8 cellular contexts compared by ENCODE assay signal in the genomic region with DNA sequence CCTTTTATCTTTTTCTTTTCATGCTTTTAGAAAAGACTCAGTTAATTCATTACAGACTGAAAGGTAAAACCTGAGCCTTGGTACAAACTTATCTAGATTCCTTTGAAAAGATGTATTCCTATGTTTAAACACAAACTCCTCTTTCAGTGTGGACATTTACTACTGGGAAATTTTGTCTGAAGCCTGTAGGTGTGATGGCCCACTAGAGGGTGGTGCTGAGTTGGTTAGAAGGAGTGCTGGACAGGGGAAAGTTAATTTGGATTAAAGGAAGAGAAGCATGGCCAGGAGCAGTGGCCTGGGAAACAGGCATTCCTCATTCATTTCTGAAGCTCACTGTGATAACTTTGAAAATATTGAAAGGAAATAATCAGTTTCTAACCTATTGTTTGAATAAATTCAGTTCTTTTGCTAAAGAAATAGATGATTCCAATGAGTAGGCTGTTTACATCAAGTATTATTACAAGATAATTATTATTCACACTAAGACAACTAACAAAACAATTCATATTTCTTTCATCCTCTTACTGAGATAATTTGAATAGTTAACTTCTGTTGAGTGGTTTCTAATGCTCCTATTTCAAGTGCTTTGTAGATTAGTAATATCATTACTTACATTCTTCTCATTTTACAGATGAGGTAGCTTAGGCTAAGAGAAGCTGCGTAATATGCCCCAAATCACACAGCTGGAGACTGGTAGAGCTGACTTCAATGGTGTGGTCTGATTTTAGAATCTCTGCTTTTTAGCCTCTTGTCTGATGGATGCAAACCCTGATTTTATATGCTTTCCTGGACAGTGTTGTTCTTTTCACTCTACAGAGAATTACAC.
DNase-seq lines count a peak whose midpoint lies in the region; ATAC-seq, FAIRE-seq and TF ChIP-seq lines count a peak whose summit lies in the region.

No MANE protein-coding gene starts in this region.

- H3K27ac Mint-ChIP-seq in astrocyte (ENCODE audit: unreplicated experiment) = peak overlapping the region; percentile 16

- FAIRE-seq in astrocyte (lab: Jason Lieb, UNC) = no peak

- H3K9me3 ChIP-seq in HCT116 (ENCODE audit: control insufficient read depth in 1 of 2, insufficient read depth in 1 of 2, low read depth in 1 of 2, low read length in 2 of 2) (no peaks in the 10 kb centered on the region), astrocyte (ENCODE audit: insufficient read depth, low read depth, low read length) (no peaks in the 10 kb centered on the region), transverse colon (no peaks in the 10 kb centered on the region), aorta (ENCODE audit: control insufficient read depth, low read length) (no peaks in the 10 kb centered on the region)

- no peaks in the 10 kb centered on the region for H3K27me3 ChIP-seq in HCT116 (ENCODE audit: insufficient read depth, low read length)
- no peaks in the 10 kb centered on the region for H3K27me3 ChIP-seq in astrocyte (ENCODE audit: insufficient read depth, low read length)
- no peaks in the 10 kb centered on the region for H3K27me3 ChIP-seq in transverse colon
- no peaks in the 10 kb centered on the region for H3K27me3 ChIP-seq in aorta (ENCODE audit: control insufficient read depth in 1 of 2, insufficient read depth in 2 of 2, low read length in 1 of 2)

- intact Hi-C loops in Right ventricle myocardium superior (cut with DNase I) = no loop called here
- intact Hi-C loops in Right ventricle myocardium inferior (cut with DNase I) = loop anchor here (10.0 kb wide), 1 partner anchor 75 kb away; no protein-coding TSS in a partner anchor
- intact Hi-C loops in HCT116 (cut with micrococcal nuclease) = loop anchor here (1.0 kb wide), 1 partner anchor 74 kb away; no protein-coding TSS in a partner anchor
- intact Hi-C loops in transverse colon (cut with DNase I; ENCODE audit: low total_unique reads) = no loop called here
- intact Hi-C loops in aorta (cut with DNase I) = loop anchor here in 1 of 2 donors (10.0 kb wide), 1 partner anchor 65 kb away; no protein-coding TSS in a partner anchor

- H3K4me1 Mint-ChIP-seq in astrocyte (ENCODE audit: low read depth, unreplicated experiment) = peaks cover 13% of the 10 kb centered on the region

- peak; percentile 57 to 85 (median 84); a peak in 5 of 6 replicates for TF ChIP-seq CTCF in HCT116 (IDR thresholded peaks at IDR 0.05 in 2 of 3, conservative IDR thresholded peaks at IDR 0.05 in 1 of 3; ENCODE audit: borderline replicate concordance in 1 of 3, insufficient read depth in 1 of 3, low read depth in 2 of 3, low read length in 2 of 3)
- peak; percentile 75 for TF ChIP-seq CTCF in astrocyte (IDR thresholded peaks at IDR 0.05; ENCODE audit: insufficient read depth, low read depth, low read length)
- peak; percentile 23 to 52 (median 37) for TF ChIP-seq CTCF in transverse colon (IDR thresholded peaks at IDR 0.05)

- DNase-seq in Right ventricle myocardium superior (no peak), Right ventricle myocardium inferior (ENCODE audit: missing footprints) (no peak), HCT116 (ENCODE audit: low read depth, low spot score) (peak; percentile 40), NCI-H146 (lab: John Stamatoyannopoulos, UW) (peak; percentile 29), astrocyte (ENCODE audit: low read depth) (peak; percentile 59), inferior parietal cortex (ENCODE audit: extremely low spot score) (peak; percentile 51), transverse colon (peak; percentile 21), aorta (no peak)

- no peak overlapping the region for H3K4me2 ChIP-seq in HCT116 (ENCODE audit: low read length)
- peak overlapping the region; percentile 10 for H3K4me2 ChIP-seq in astrocyte (ENCODE audit: low read length)

- H3K27me3 Mint-ChIP-seq in astrocyte (ENCODE audit: low read depth, unreplicated experiment) = no peaks in the 10 kb centered on the region

- ATAC-seq in Right ventricle myocardium superior (ENCODE audit: poor library complexity) (peak; percentile 48), Right ventricle myocardium inferior (no peak), HCT116 (peak; percentile 95), aorta (ENCODE audit: low FRiP score) (no peak)

- BruUV-seq in HCT116 (replicated peaks; lab: Mats Ljungman, UMichigan) = no TSS peak

- TF ChIP-seq RAD21 in HCT116 (IDR thresholded peaks at IDR 0.05; ENCODE audit: low read depth) = peak; percentile 66

- H4K20me1 ChIP-seq in HCT116 (ENCODE audit: insufficient read depth) (no peaks in the 10 kb centered on the region), astrocyte (ENCODE audit: insufficient read depth, low read length) (no peaks in the 10 kb centered on the region)

- H3K36me3 ChIP-seq in HCT116 (ENCODE audit: control insufficient read depth in 1 of 2, insufficient read depth in 2 of 2, low read length in 2 of 2) (no peaks in the 10 kb centered on the region), astrocyte (ENCODE audit: insufficient read depth, low read length) (no peaks in the 10 kb centered on the region), transverse colon (no peaks in the 10 kb centered on the region), aorta (ENCODE audit: control insufficient read depth in 1 of 2, insufficient read depth in 2 of 2, low read length in 1 of 2) (no peaks in the 10 kb centered on the region)

- POLR2A ChIA-PET in HCT116 (lab: Charles Lee) = no interaction called here

- H3K9me3 Mint-ChIP-seq in astrocyte (ENCODE audit: unreplicated experiment) = no peaks in the 10 kb centered on the region

- RAD21 ChIA-PET in HCT116 (lab: Charles Lee; ENCODE audit: low non-redundant PET in 1 of 2, low total read pairs in 2 of 2, uncharacterized antibody in 2 of 2, unreplicated experiment in 2 of 2) = interaction anchor here in 1 of 2 experiments (1.2 kb wide), 1 partner anchor 74 kb away, joined by 4 read pairs; no protein-coding TSS in a partner anchor

- no peak overlapping the region for H3K4me3 Mint-ChIP-seq in astrocyte (ENCODE audit: unreplicated experiment)

- no peak for TF ChIP-seq EP300 in transverse colon (IDR thresholded peaks at IDR 0.05; ENCODE audit: low read depth)

- H3K9ac ChIP-seq in HCT116 (ENCODE audit: low read length) (no peak overlapping the region), astrocyte (ENCODE audit: low read length) (no peak overlapping the region)

- H3K4me3 ChIP-seq in HCT116 (replicated peaks in 1 of 2; ENCODE audit: low read depth in 1 of 2, low read length in 2 of 2) (no peak overlapping the region), astrocyte (ENCODE audit: insufficient read depth, low read depth, low read length) (no peak overlapping the region), transverse colon (no peak overlapping the region), aorta (ENCODE audit: low read length in 2 of 2) (no peak overlapping the region)

- CTCF ChIA-PET in HCT116 (lab: Charles Lee) = interaction anchor here (0.7 to 3.2 kb wide), 5 partner anchors 64 to 710 kb away, joined by 3 to 15 read pairs (median 3); no protein-coding TSS in a partner anchor

- TF ChIP-seq POLR2A in HCT116 (IDR thresholded peaks at IDR 0.05; ENCODE audit: borderline replicate concordance, extremely low read depth, insufficient read depth, insufficient read length) = no peak
- TF ChIP-seq POLR2A in transverse colon (IDR thresholded peaks at IDR 0.05) = no peak

- H3K27ac ChIP-seq in HCT116 (ENCODE audit: low read depth, low read length) = no peak overlapping the region
- peak overlapping the region; percentile 23 for H3K27ac ChIP-seq in astrocyte (ENCODE audit: low read depth, low read length)
- no peak overlapping the region for H3K27ac ChIP-seq in transverse colon
- H3K27ac ChIP-seq in aorta (ENCODE audit: low read depth in 1 of 2, low read length in 2 of 2) = no peak overlapping the region

- in situ Hi-C loops in transverse colon (cut with MboI; ENCODE audit: low pct_ligation_motif_present in 1 of 4, low pct_unique_long_range_greater_than_20kb in 1 of 4, low sequenced_read_pairs in 3 of 4) = no loop called here

- no peaks in the 10 kb centered on the region for H3K9me2 ChIP-seq in HCT116 (ENCODE audit: insufficient read depth)

- H2AFZ ChIP-seq in HCT116 (ENCODE audit: low read depth, low read length, poor library complexity, severe bottlenecking) = peak overlapping the region; percentile 43
- H2AFZ ChIP-seq in astrocyte (ENCODE audit: low read depth, low read length) = no peak overlapping the region

- H3K4me1 ChIP-seq in HCT116 (ENCODE audit: control insufficient read depth in 1 of 2, insufficient read depth in 2 of 2, low read length in 2 of 2) = no peaks in the 10 kb centered on the region
- H3K4me1 ChIP-seq in astrocyte (ENCODE audit: insufficient read depth, low read length) = no peaks in the 10 kb centered on the region
- no peaks in the 10 kb centered on the region for H3K4me1 ChIP-seq in transverse colon
- no peaks in the 10 kb centered on the region for H3K4me1 ChIP-seq in aorta (ENCODE audit: control insufficient read depth in 1 of 2, insufficient read depth in 2 of 2, low read length in 2 of 2)

- no peaks in the 10 kb centered on the region for H3K36me3 Mint-ChIP-seq in astrocyte (ENCODE audit: low read depth, unreplicated experiment)

- H3K79me2 ChIP-seq in HCT116 (ENCODE audit: insufficient read depth, low read length) (no peaks in the 10 kb centered on the region), astrocyte (ENCODE audit: insufficient read depth, low read length) (no peaks in the 10 kb centered on the region)

- WGBS in transverse colon (ENCODE audit: low coverage in 1 of 2), 2 donors = 74 to 100% methylated on average over 1 of the region's 1 CpG
- 83% methylated on average over 1 of the region's 1 CpG for WGBS in aorta, 2 donors

TF ChIP-seq in HCT116, 20 proteins besides CTCF, POLR2A, EP300 and RAD21 (continues in another document):
- TF ChIP-seq TCF7L2 (IDR thresholded peaks at IDR 0.05; ENCODE audit: borderline replicate concordance, extremely low read depth, insufficient read depth, insufficient read length) (no peak), FOSL1 (IDR thresholded peaks at IDR 0.05; ENCODE audit: low read depth) (no peak), ZNF274 (IDR thresholded peaks at IDR 0.05; ENCODE audit: low read depth, low read length) (no peak), EZH2 (IDR thresholded peaks at IDR 0.05) (no peak), CBX3 (IDR thresholded peaks at IDR 0.05; ENCODE audit: low read depth) (no peak), SP1 (IDR thresholded peaks at IDR 0.05; ENCODE audit: low read depth) (no peak), POLR2AphosphoS5 (IDR thresholded peaks at IDR 0.05; ENCODE audit: low read depth, low read length) (no peak), CEBPB (IDR thresholded peaks at IDR 0.05; ENCODE audit: low read depth) (no peak)
- TF ChIP-seq, protein P1, sequence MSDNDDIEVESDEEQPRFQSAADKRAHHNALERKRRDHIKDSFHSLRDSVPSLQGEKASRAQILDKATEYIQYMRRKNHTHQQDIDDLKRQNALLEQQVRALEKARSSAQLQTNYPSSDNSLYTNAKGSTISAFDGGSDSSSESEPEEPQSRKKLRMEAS (IDR thresholded peaks at IDR 0.05) = 0 out of 2 replicates have a peak, but pooled peaks have one; percentile 12
- TF ChIP-seq, protein P2, sequence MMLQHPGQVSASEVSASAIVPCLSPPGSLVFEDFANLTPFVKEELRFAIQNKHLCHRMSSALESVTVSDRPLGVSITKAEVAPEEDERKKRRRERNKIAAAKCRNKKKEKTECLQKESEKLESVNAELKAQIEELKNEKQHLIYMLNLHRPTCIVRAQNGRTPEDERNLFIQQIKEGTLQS (IDR thresholded peaks at IDR 0.05) = no peak

Comparison
In these comparisons a context has a peak if more than half of its experiments do, and no peak if none do; other contexts are left out.
1. ATAC-seq: peak in Right ventricle myocardium superior (single experiment) and HCT116 (single experiment); none in Right ventricle myocardium inferior (single experiment) and aorta (single experiment).
2. intact Hi-C loops: an anchor here in Right ventricle myocardium inferior (10.0 kb wide) and HCT116 (1.0 kb wide); none called in Right ventricle myocardium superior and transverse colon.
3. DNase-seq: peak in HCT116 (single experiment), NCI-H146 (single experiment), astrocyte (single experiment), inferior parietal cortex (single experiment) and transverse colon (single experiment); none in Right ventricle myocardium superior (single experiment), Right ventricle myocardium inferior (single experiment) and aorta (0 of 2).
4. Peak in every context shown above with its lines, with median percentiles within 50 percentile points of each other: CTCF ChIP-seq.